Comparison of ENCODE assay signal across 22 cellular contexts in genomic region chr3:41148446-41148845, GRCh38. TPM values are rescaled to one million over a fixed set of nuclear protein-coding genes. Genes with fewer than 3 reads are reported as not detected.
DNase-seq lines count a peak whose midpoint lies in the region; ATAC-seq and TF ChIP-seq lines count a peak whose summit lies in the region.
"Had no signal": no experiment of that assay in that cellular context is flagged by ENCODE, and none has a peak within 500 bp of the region (broad histone marks: within the 10 kb centered on the region; RNA-seq: fewer than 3 reads in every experiment).

No MANE protein-coding gene starts in this region.

- H3K4me2 ChIP-seq in smooth muscle cell, result peak overlapping the region; percentile 3
- H3K4me2 ChIP-seq: hepatocyte had no signal

- H2AFZ ChIP-seq in smooth muscle cell (ENCODE audit: low read depth), result peak overlapping the region; percentile 1
- H2AFZ ChIP-seq: hepatocyte had no signal

- peaks cover 10% of the 10 kb centered on the region for H3K9me3 Mint-ChIP-seq in activated T-helper 17 cell treated with anti-CD3 and anti-CD28 coated beads, Interleukin-2, amount 50 U/mL, for 72 hours
- H3K9me3 Mint-ChIP-seq: effector memory CD8-positive, alpha-beta T cell had no signal

- H3K4me3 Mint-ChIP-seq in activated T-helper 17 cell treated with anti-CD3 and anti-CD28 coated beads, Interleukin-2, amount 50 U/mL, for 72 hours, result no peak overlapping the region
- H3K4me3 Mint-ChIP-seq: activated CD4-positive, alpha-beta memory T cell treated with anti-CD3 and anti-CD28 coated beads, Interleukin-2, amount 10 ng/mL, durations not matched to agents 7 days and 5 days; activated naive CD8-positive, alpha-beta T cell treated with anti-CD3 and anti-CD28 coated beads, Interleukin-2, amount 10 ng/mL, durations not matched to agents 7 days and 5 days; activated T-cell treated with anti-CD3 and anti-CD28 coated beads, Interleukin-2, amount 50 U/mL, for 72 hours; CD8-positive, alpha-beta memory T cell; effector memory CD8-positive, alpha-beta T cell had no signal

- H3K36me3 ChIP-seq in smooth muscle cell (ENCODE audit: low read depth) (no peaks in the 10 kb centered on the region), esophagus muscularis mucosa (no peaks in the 10 kb centered on the region)
- H3K36me3 ChIP-seq: pancreas, upper lobe of left lung had no signal

- ATAC-seq in activated T-helper 17 cell treated with anti-CD3 and anti-CD28 coated beads, Interleukin-2, amount 50 U/mL, for 72 hours (replicated peaks), result peak; percentile 28
- ATAC-seq in GM18502 (IDR thresholded peaks at IDR 0.05; ENCODE audit: poor library complexity, unreplicated experiment), result no peak
- ATAC-seq: activated T-cell treated with anti-CD3 and anti-CD28 coated beads, Interleukin-2, amount 50 U/mL, for 72 hours; effector memory CD8-positive, alpha-beta T cell; PC-3 had no signal

- H3K9ac ChIP-seq in smooth muscle cell (ENCODE audit: low read depth), result peak overlapping the region; percentile 30

- H3K27me3 Mint-ChIP-seq in activated T-helper 17 cell treated with anti-CD3 and anti-CD28 coated beads, Interleukin-2, amount 50 U/mL, for 72 hours, result no peaks in the 10 kb centered on the region
- H3K27me3 Mint-ChIP-seq: activated CD4-positive, alpha-beta memory T cell treated with anti-CD3 and anti-CD28 coated beads, Interleukin-2, amount 10 ng/mL, durations not matched to agents 7 days and 5 days had no signal

- H3K4me1 Mint-ChIP-seq in activated T-helper 17 cell treated with anti-CD3 and anti-CD28 coated beads, Interleukin-2, amount 50 U/mL, for 72 hours, result no peaks in the 10 kb centered on the region
- H3K4me1 Mint-ChIP-seq: activated CD4-positive, alpha-beta memory T cell treated with anti-CD3 and anti-CD28 coated beads, Interleukin-2, amount 10 ng/mL, durations not matched to agents 7 days and 5 days; activated naive CD8-positive, alpha-beta T cell treated with anti-CD3 and anti-CD28 coated beads, Interleukin-2, amount 10 ng/mL, durations not matched to agents 7 days and 5 days; CD8-positive, alpha-beta memory T cell had no signal

- no peaks in the 10 kb centered on the region for H4K20me1 ChIP-seq in smooth muscle cell (ENCODE audit: low read depth)

- H3K9me3 ChIP-seq in smooth muscle cell (replicated peaks; ENCODE audit: low read depth) (no peaks in the 10 kb centered on the region), esophagus muscularis mucosa (peaks cover 0 to 5% (median 2%) of the 10 kb centered on the region in 4 donors)
- H3K9me3 ChIP-seq: pancreas had no signal

- peaks cover 8% of the 10 kb centered on the region for H3F3A ChIP-seq in smooth muscle cell (ENCODE audit: low read depth)

- peak; percentile 26 for DNase-seq in NCI-H2029 (lab: John Stamatoyannopoulos, UW)
- no peak for DNase-seq in NCI-H2029 treated with DMSO at 0.1 percent for 48 hours (lab: John Stamatoyannopoulos, UW)
- peak; percentile 95 for DNase-seq in kidney glomerular epithelial cell (lab: John Stamatoyannopoulos, UW)
- DNase-seq in smooth muscle cell (lab: John Stamatoyannopoulos, UW; ENCODE audit: unreplicated experiment), result no peak
- DNase-seq in esophagus muscularis mucosa (ENCODE audit: extremely low spot score), result no peak
- DNase-seq in SW 1271 (lab: John Stamatoyannopoulos, UW), result no peak
- DNase-seq: activated CD4-positive, alpha-beta memory T cell treated with anti-CD3 and anti-CD28 coated beads, Interleukin-2, amount 10 ng/mL, durations not matched to agents 7 days and 5 days; activated naive CD8-positive, alpha-beta T cell treated with anti-CD3 and anti-CD28 coated beads, Interleukin-2, amount 10 ng/mL, durations not matched to agents 7 days and 5 days; activated T-cell treated with anti-CD3 and anti-CD28 coated beads, Interleukin-2, amount 50 U/mL, for 72 hours; CD8-positive, alpha-beta memory T cell; effector memory CD8-positive, alpha-beta T cell; GOT3; NCI-H1417 treated with DMSO at 0.1 percent for 48 hours; NCI-H524 treated with DMSO at 0.1 percent for 48 hours; pancreas; PC-3; stimulated activated CD4-positive, alpha-beta T cell treated with anti-CD3 and anti-CD28 coated beads, Interleukin-12 subunit alpha, Interleukin-12 subunit beta, amount 100 ng/mL, for 4 hours; stimulated activated naive CD4-positive, alpha-beta T cell treated with Interleukin-2 at 50 U/mL for 16 hours; upper lobe of left lung had no signal

- TF ChIP-seq POLR2A in esophagus muscularis mucosa (IDR thresholded peaks at IDR 0.05; ENCODE audit: low read depth), result no peak

- H3K27me3 ChIP-seq in smooth muscle cell (ENCODE audit: low read depth), result no peaks in the 10 kb centered on the region
- H3K27me3 ChIP-seq in esophagus muscularis mucosa, result no peaks in the 10 kb centered on the region
- H3K27me3 ChIP-seq: hepatocyte, pancreas, upper lobe of left lung had no signal

- WGBS in smooth muscle cell (ENCODE audit: low lambda C conversion rate), result 22% methylated on average over 1 of the region's 1 CpG
- WGBS in esophagus muscularis mucosa, result 67% methylated on average over 1 of the region's 1 CpG

- no peak overlapping the region for H3K27ac Mint-ChIP-seq in activated T-helper 17 cell treated with anti-CD3 and anti-CD28 coated beads, Interleukin-2, amount 50 U/mL, for 72 hours
- H3K27ac Mint-ChIP-seq: activated CD4-positive, alpha-beta memory T cell treated with anti-CD3 and anti-CD28 coated beads, Interleukin-2, amount 10 ng/mL, durations not matched to agents 7 days and 5 days; activated naive CD8-positive, alpha-beta T cell treated with anti-CD3 and anti-CD28 coated beads, Interleukin-2, amount 10 ng/mL, durations not matched to agents 7 days and 5 days; activated T-cell treated with anti-CD3 and anti-CD28 coated beads, Interleukin-2, amount 50 U/mL, for 72 hours; CD8-positive, alpha-beta memory T cell; effector memory CD8-positive, alpha-beta T cell had no signal

- H3K79me2 ChIP-seq in smooth muscle cell (ENCODE audit: low read depth), result no peaks in the 10 kb centered on the region
- H3K79me2 ChIP-seq: hepatocyte had no signal

- intact Hi-C loops in esophagus muscularis mucosa (cut with DNase I), result no loop called here

- TF ChIP-seq CTCF in smooth muscle cell (IDR thresholded peaks at IDR 0.05; ENCODE audit: borderline replicate concordance, insufficient read depth, poor library complexity, severe bottlenecking) (no peak), esophagus muscularis mucosa (IDR thresholded peaks at IDR 0.05) (no peak)

- no peaks in the 10 kb centered on the region for H3K36me3 Mint-ChIP-seq in activated T-helper 17 cell treated with anti-CD3 and anti-CD28 coated beads, Interleukin-2, amount 50 U/mL, for 72 hours (ENCODE audit: low read depth)
- H3K36me3 Mint-ChIP-seq: activated naive CD8-positive, alpha-beta T cell treated with anti-CD3 and anti-CD28 coated beads, Interleukin-2, amount 10 ng/mL, durations not matched to agents 7 days and 5 days; CD8-positive, alpha-beta memory T cell had no signal

- no peak overlapping the region for H3K4me3 ChIP-seq in smooth muscle cell
- H3K4me3 ChIP-seq in esophagus muscularis mucosa, result no peak overlapping the region
- H3K4me3 ChIP-seq: hepatocyte, pancreas, upper lobe of left lung had no signal

- H3K4me1 ChIP-seq in smooth muscle cell (ENCODE audit: low read depth) (peaks cover 8% of the 10 kb centered on the region), esophagus muscularis mucosa (no peaks in the 10 kb centered on the region)
- H3K4me1 ChIP-seq: pancreas, upper lobe of left lung had no signal

- H3K27ac ChIP-seq in smooth muscle cell (ENCODE audit: low read depth) (peak overlapping the region; percentile 61), esophagus muscularis mucosa (replicated peaks in 1 of 4) (no peak overlapping the region)
- H3K27ac ChIP-seq: hepatocyte, pancreas, upper lobe of left lung had no signal

- TF ChIP-seq EP300 in esophagus muscularis mucosa (IDR thresholded peaks at IDR 0.05), result no peak

RNA-seq across cellular contexts. Expression of gene CTNNB1, which starts 50.9 kb away (rescaled TPM):
- 100 to 1,000 TPM; 109 to 150 TPM for total RNA-seq in activated T-helper 17 cell treated with anti-CD3 and anti-CD28 coated beads, Interleukin-2, amount 50 U/mL, for 72 hours
- total RNA-seq in smooth muscle cell (854 and 957 TPM in 2 replicates), esophagus muscularis mucosa (100 to 1,000 TPM; 340 to 406 (median 367) TPM)
- polyA plus RNA-seq in smooth muscle cell, result 162 and 167 TPM in 2 replicates

Comparison
In these comparisons a context has a peak if more than half of its experiments do, and no peak if none do; other contexts are left out.
1. DNase-seq: peak in NCI-H2029 (single experiment) and kidney glomerular epithelial cell (single experiment); none in NCI-H2029 treated with DMSO at 0.1 percent for 48 hours (single experiment), smooth muscle cell (single experiment), esophagus muscularis mucosa (single experiment) and SW 1271 (0 of 2).